Comparison of ENCODE assay signal across 27 cellular contexts in the genomic region with DNA sequence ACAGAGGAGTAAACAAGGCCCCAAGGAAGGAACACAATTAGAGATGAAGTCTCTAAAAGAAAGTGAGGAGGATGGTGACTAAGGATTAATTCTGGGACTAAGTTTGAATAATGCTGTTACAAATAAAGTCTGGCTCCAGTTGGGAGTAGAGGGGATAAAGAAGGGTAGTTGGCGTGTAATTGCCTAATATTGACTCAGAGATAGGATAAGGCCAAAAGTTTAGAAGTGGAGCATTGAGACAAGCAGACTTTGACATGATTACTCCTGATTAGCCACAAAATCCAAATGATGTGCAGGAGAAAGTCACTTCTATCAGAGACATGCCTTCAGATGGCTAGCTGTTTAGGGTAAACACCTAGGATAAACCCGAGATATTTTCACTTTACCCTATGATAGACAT.
"Had no signal": no experiment of that assay in that cellular context is flagged by ENCODE, and none has a peak within 500 bp of the region (broad histone marks: within the 10 kb centered on the region; RNA-seq: fewer than 3 reads in every experiment).

No MANE protein-coding gene starts in this region.

- DNase-seq: cerebellar nuclear complex; dermis blood vessel endothelial cell; effector memory CD8-positive, alpha-beta T cell; foreskin fibroblast; heart left ventricle; left cardiac atrium; left ventricle myocardium inferior; lower lobe of right lung; mucosa of descending colon; naive B cell; sigmoid colon; stimulated activated CD4-positive, alpha-beta T cell treated with anti-CD3 and anti-CD28 coated beads, Interleukin-2, amount 100 ng/mL, for 24 hours; stimulated activated CD4-positive, alpha-beta T cell treated with anti-CD3 and anti-CD28 coated beads, Interleukin-4, amount 100 ng/mL, for 24 hours; stimulated activated naive CD4-positive, alpha-beta T cell treated with Interleukin-2 at 50 U/mL for 16 hours; stomach; thyroid gland; trophoblast cell had no signal

- H3K4me3 Mint-ChIP-seq: effector memory CD8-positive, alpha-beta T cell; memory B cell; mesothelial cell of epicardium; naive B cell; natural killer cell treated with Interleukin-12 subunit alpha and Interleukin-12 subunit beta and Interleukin-15 and Interleukin-18, amount 100 ng/mL, for 72 hours; neural crest cell; stimulated activated effector memory CD8-positive, alpha-beta T cell treated with anti-CD3 and anti-CD28 coated beads, Interleukin-12 subunit alpha, Interleukin-12 subunit beta, amount 100 ng/mL, for 72 hours had no signal

- H3K27ac ChIP-seq: gastroesophageal sphincter, heart left ventricle, hepatocyte, left ventricle myocardium inferior, lower lobe of right lung, parathyroid adenoma, sigmoid colon, stomach, thyroid gland, vagina had no signal

- H3K4me2 ChIP-seq: hepatocyte had no signal

- H3K27me3 Mint-ChIP-seq: effector memory CD8-positive, alpha-beta T cell; memory B cell; naive B cell; natural killer cell treated with Interleukin-12 subunit alpha and Interleukin-12 subunit beta and Interleukin-15 and Interleukin-18, amount 100 ng/mL, for 72 hours; progenitor cell of endocrine pancreas had no signal

- H3K9me3 ChIP-seq: gastroesophageal sphincter, mucosa of descending colon, sigmoid colon, thyroid gland, vagina had no signal

- H3K9ac ChIP-seq: parathyroid adenoma had no signal

- H3K27me3 ChIP-seq: gastroesophageal sphincter, heart left ventricle, hepatocyte, sigmoid colon, stomach, thyroid gland, vagina had no signal

- ATAC-seq: effector memory CD8-positive, alpha-beta T cell; gastroesophageal sphincter; heart left ventricle; left cardiac atrium; lower lobe of right lung; mucosa of descending colon; natural killer cell treated with Interleukin-12 subunit alpha and Interleukin-12 subunit beta and Interleukin-15 and Interleukin-18, amount 100 ng/mL, for 72 hours; stimulated activated effector memory CD8-positive, alpha-beta T cell treated with anti-CD3 and anti-CD28 coated beads, Interleukin-12 subunit alpha, Interleukin-12 subunit beta, amount 100 ng/mL, for 72 hours had no signal

- H3K27ac Mint-ChIP-seq: effector memory CD8-positive, alpha-beta T cell; memory B cell; mesothelial cell of epicardium; naive B cell; natural killer cell treated with Interleukin-12 subunit alpha and Interleukin-12 subunit beta and Interleukin-15 and Interleukin-18, amount 100 ng/mL, for 72 hours; progenitor cell of endocrine pancreas; stimulated activated effector memory CD8-positive, alpha-beta T cell treated with anti-CD3 and anti-CD28 coated beads, Interleukin-12 subunit alpha, Interleukin-12 subunit beta, amount 100 ng/mL, for 72 hours had no signal

- H3K36me3 ChIP-seq: gastroesophageal sphincter, heart left ventricle, left ventricle myocardium inferior, lower lobe of right lung, sigmoid colon, stomach, thyroid gland, vagina had no signal

- H3K79me2 ChIP-seq: hepatocyte, parathyroid adenoma had no signal

- H3K4me1 ChIP-seq: gastroesophageal sphincter, heart left ventricle, left ventricle myocardium inferior, lower lobe of right lung, parathyroid adenoma, sigmoid colon, stomach, thyroid gland, vagina had no signal

- H2AFZ ChIP-seq: hepatocyte, parathyroid adenoma had no signal

- H3K4me1 Mint-ChIP-seq: memory B cell; mesothelial cell of epicardium; naive B cell; neural crest cell; stimulated activated effector memory CD8-positive, alpha-beta T cell treated with anti-CD3 and anti-CD28 coated beads, Interleukin-12 subunit alpha, Interleukin-12 subunit beta, amount 100 ng/mL, for 72 hours had no signal

- H3K36me3 Mint-ChIP-seq: memory B cell; naive B cell; stimulated activated effector memory CD8-positive, alpha-beta T cell treated with anti-CD3 and anti-CD28 coated beads, Interleukin-12 subunit alpha, Interleukin-12 subunit beta, amount 100 ng/mL, for 72 hours had no signal

- H3K4me3 ChIP-seq: gastroesophageal sphincter, heart left ventricle, hepatocyte, left ventricle myocardium inferior, lower lobe of right lung, mucosa of descending colon, sigmoid colon, stomach, thyroid gland, vagina had no signal
